1 cellular context compared by ENCODE assay signal in genomic region chr16:67873435-67874146, GRCh38.
TF ChIP-seq lines count a peak whose summit lies in the region.

No MANE protein-coding gene starts in this region.

TF ChIP-seq in WTC11, 78 proteins besides CTCF, POLR2A, EP300 and RAD21 (continued from another document):
- TF ChIP-seq ATF2 (CRISPR knock-in tag; IDR thresholded peaks at IDR 0.05; ENCODE audit: borderline replicate concordance, low read depth) (no peak), ESRRA (CRISPR knock-in tag; IDR thresholded peaks at IDR 0.05; ENCODE audit: borderline replicate concordance) (no peak), E2F5 (CRISPR knock-in tag; IDR thresholded peaks at IDR 0.05) (no peak), FOXJ3 (CRISPR knock-in tag; IDR thresholded peaks at IDR 0.05; ENCODE audit: borderline replicate concordance) (no peak), ERG (CRISPR knock-in tag; IDR thresholded peaks at IDR 0.05) (no peak), NR2C2 (CRISPR knock-in tag; IDR thresholded peaks at IDR 0.05) (no peak), FOXK1 (CRISPR knock-in tag; IDR thresholded peaks at IDR 0.05) (no peak), GABPB1 (CRISPR knock-in tag; IDR thresholded peaks at IDR 0.05) (no peak), FOXP4 (CRISPR knock-in tag; IDR thresholded peaks at IDR 0.05) (no peak), CDX4 (CRISPR knock-in tag; IDR thresholded peaks at IDR 0.05; ENCODE audit: borderline replicate concordance) (no peak), MYBL2 (CRISPR knock-in tag; IDR thresholded peaks at IDR 0.05) (no peak), ZNF671 (CRISPR knock-in tag; IDR thresholded peaks at IDR 0.05) (no peak)
